1 cellular context compared by ENCODE assay signal in the genomic region with DNA sequence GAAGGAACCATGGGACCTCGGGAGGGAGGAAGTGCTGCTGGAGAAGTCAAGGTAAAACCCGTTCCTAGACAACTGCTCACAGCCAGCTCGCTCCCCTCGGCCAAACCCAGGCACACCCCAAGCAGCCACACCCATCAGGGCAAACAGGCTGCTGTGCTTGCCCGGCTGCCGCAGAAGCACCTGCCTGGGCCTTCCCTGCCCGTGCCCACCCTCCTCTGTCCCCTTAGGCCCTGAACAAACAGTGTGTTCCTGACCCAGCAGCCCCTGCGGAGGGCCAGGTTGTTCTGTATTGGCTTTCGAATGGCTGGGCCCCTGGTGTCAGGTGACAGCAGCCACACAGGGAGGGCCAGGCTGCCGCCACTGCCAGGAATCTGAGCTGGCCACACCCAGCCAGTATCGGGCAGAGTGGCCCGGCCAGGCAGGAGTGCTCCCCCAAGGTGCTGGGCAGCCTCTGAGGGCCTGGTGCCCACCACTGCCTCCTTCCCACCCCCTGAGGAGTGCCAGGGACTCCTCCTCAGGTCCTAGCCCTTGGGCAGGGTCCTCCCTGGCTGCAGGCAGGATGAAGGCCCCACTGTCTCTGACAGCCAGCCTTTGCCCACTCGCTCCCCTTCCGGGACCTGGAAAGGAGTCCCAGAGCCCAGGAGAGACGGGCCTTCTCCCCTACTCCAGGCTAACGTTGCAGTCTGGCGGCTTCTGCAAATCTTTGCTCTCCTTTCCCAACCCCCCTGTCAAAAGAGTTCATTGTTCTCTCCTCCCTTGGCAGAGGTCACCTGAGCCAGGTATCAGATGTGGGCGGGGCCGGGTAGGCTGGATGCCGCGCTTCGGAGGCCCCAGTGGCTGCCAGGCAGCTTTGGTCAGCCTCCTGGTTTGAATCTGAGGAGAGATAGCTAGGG.
A peak's percentile ranks its signal among the peaks of the same experiment; 100 is the strongest.
TF ChIP-seq lines count a peak whose summit lies in the region.

No MANE protein-coding gene starts in this region.

TF ChIP-seq in HepG2, 621 proteins besides CTCF, POLR2A, EP300 and RAD21 (continued from another document and continues in another):
- TF ChIP-seq, protein P1, sequence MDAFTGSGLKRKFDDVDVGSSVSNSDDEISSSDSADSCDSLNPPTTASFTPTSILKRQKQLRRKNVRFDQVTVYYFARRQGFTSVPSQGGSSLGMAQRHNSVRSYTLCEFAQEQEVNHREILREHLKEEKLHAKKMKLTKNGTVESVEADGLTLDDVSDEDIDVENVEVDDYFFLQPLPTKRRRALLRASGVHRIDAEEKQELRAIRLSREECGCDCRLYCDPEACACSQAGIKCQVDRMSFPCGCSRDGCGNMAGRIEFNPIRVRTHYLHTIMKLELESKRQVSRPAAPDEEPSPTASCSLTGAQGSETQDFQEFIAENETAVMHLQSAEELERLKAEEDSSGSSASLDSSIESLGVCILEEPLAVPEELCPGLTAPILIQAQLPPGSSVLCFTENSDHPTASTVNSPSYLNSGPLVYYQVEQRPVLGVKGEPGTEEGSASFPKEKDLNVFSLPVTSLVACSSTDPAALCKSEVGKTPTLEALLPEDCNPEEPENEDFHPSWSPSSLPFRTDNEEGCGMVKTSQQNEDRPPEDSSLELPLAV (CRISPR knock-in tag; conservative IDR thresholded peaks at IDR 0.05; ENCODE audit: low read depth), result no peak
- TF ChIP-seq SRSF1 (optimal IDR thresholded peaks at IDR 0.05; ENCODE audit: low read depth, low read length) (no peak), HNRNPK (IDR thresholded peaks at IDR 0.05; ENCODE audit: low read depth, low read length, poor library complexity, severe bottlenecking) (no peak), GFI1 (CRISPR knock-in tag; IDR thresholded peaks at IDR 0.05; ENCODE audit: borderline replicate concordance) (peak; percentile 73), ZNF331 (CRISPR knock-in tag; IDR thresholded peaks at IDR 0.05) (peak; percentile 76; the same call in 1 of the 2 replicates), MIER3 (CRISPR knock-in tag; IDR thresholded peaks at IDR 0.05; ENCODE audit: borderline replicate concordance) (peak; percentile 35; the same call in 1 of the 2 replicates), TAF15 (IDR thresholded peaks at IDR 0.05; ENCODE audit: low read depth, low read length, poor library complexity, severe bottlenecking) (peak; percentile 63), CCDC6 (CRISPR knock-in tag; IDR thresholded peaks at IDR 0.05) (peak; percentile 56; the same call in 1 of the 2 replicates), FOXA1 (IDR thresholded peaks at IDR 0.05) (no peak), FOXA1 (CRISPR knock-in tag; IDR thresholded peaks at IDR 0.05) (peak; percentile 81), GATA4 (IDR thresholded peaks at IDR 0.05; ENCODE audit: borderline replicate concordance, low read depth) (no peak), CBFB (CRISPR knock-in tag; IDR thresholded peaks at IDR 0.05) (peak; percentile 45; the same call in 1 of the 2 replicates), SNRNP70 (IDR thresholded peaks at IDR 0.05; ENCODE audit: low read depth, low read length) (no peak), SRSF4 (IDR thresholded peaks at IDR 0.05; ENCODE audit: low read depth, low read length, poor library complexity, severe bottlenecking) (no peak), FOXK1 (CRISPR knock-in tag; IDR thresholded peaks at IDR 0.05; ENCODE audit: borderline replicate concordance, low read depth) (peak; percentile 58; the same call in 1 of the 2 replicates), ZNF224 (CRISPR knock-in tag; IDR thresholded peaks at IDR 0.05) (0 out of 2 replicates have a peak, but pooled peaks have one; percentile 10), ZNF180 (CRISPR knock-in tag; IDR thresholded peaks at IDR 0.05; ENCODE audit: borderline replicate concordance, low read depth) (no peak), FIP1L1 (IDR thresholded peaks at IDR 0.05; ENCODE audit: borderline replicate concordance, insufficient read depth, low read depth, low read length) (no peak), ZNF563 (CRISPR knock-in tag; IDR thresholded peaks at IDR 0.05) (0 out of 2 replicates have a peak, but pooled peaks have one; percentile 77), MAZ (IDR thresholded peaks at IDR 0.05; ENCODE audit: borderline replicate concordance, low read depth, low read length) (no peak), MAZ (CRISPR knock-in tag; IDR thresholded peaks at IDR 0.05; ENCODE audit: low read depth) (peak; percentile 79; the same call in 1 of the 2 replicates), PCBP2 (optimal IDR thresholded peaks at IDR 0.05; ENCODE audit: low read depth, low read length, poor library complexity, severe bottlenecking) (no peak), ZNF589 (CRISPR knock-in tag; conservative IDR thresholded peaks at IDR 0.05) (no peak), ZNF260 (CRISPR knock-in tag; IDR thresholded peaks at IDR 0.05; ENCODE audit: borderline replicate concordance, low read depth) (no peak), ZNF878 (CRISPR knock-in tag; IDR thresholded peaks at IDR 0.05) (no peak), MED13 (CRISPR knock-in tag; IDR thresholded peaks at IDR 0.05) (no peak), MBD4 (IDR thresholded peaks at IDR 0.05; ENCODE audit: borderline replicate concordance, low read length) (no peak), JUNB (CRISPR knock-in tag; IDR thresholded peaks at IDR 0.05; ENCODE audit: borderline replicate concordance) (no peak), ZNF253 (CRISPR knock-in tag; IDR thresholded peaks at IDR 0.05; ENCODE audit: borderline replicate concordance) (no peak), ZNF772 (CRISPR knock-in tag; IDR thresholded peaks at IDR 0.05) (no peak), ZNF160 (CRISPR knock-in tag; IDR thresholded peaks at IDR 0.05) (no peak), ZNF790 (CRISPR knock-in tag; IDR thresholded peaks at IDR 0.05; ENCODE audit: borderline replicate concordance) (no peak)
- TF ChIP-seq, protein P2, sequence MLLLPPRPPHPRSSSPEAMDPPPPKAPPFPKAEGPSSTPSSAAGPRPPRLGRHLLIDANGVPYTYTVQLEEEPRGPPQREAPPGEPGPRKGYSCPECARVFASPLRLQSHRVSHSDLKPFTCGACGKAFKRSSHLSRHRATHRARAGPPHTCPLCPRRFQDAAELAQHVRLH (CRISPR knock-in tag; IDR thresholded peaks at IDR 0.05; ENCODE audit: borderline replicate concordance, low read depth), result peak; percentile 78; the same call in 1 of the 2 replicates
- TF ChIP-seq, protein P3, sequence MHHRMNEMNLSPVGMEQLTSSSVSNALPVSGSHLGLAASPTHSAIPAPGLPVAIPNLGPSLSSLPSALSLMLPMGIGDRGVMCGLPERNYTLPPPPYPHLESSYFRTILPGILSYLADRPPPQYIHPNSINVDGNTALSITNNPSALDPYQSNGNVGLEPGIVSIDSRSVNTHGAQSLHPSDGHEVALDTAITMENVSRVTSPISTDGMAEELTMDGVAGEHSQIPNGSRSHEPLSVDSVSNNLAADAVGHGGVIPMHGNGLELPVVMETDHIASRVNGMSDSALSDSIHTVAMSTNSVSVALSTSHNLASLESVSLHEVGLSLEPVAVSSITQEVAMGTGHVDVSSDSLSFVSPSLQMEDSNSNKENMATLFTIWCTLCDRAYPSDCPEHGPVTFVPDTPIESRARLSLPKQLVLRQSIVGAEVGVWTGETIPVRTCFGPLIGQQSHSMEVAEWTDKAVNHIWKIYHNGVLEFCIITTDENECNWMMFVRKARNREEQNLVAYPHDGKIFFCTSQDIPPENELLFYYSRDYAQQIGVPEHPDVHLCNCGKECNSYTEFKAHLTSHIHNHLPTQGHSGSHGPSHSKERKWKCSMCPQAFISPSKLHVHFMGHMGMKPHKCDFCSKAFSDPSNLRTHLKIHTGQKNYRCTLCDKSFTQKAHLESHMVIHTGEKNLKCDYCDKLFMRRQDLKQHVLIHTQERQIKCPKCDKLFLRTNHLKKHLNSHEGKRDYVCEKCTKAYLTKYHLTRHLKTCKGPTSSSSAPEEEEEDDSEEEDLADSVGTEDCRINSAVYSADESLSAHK (CRISPR knock-in tag; IDR thresholded peaks at IDR 0.05; ENCODE audit: borderline replicate concordance), result no peak
- TF ChIP-seq, protein P4, sequence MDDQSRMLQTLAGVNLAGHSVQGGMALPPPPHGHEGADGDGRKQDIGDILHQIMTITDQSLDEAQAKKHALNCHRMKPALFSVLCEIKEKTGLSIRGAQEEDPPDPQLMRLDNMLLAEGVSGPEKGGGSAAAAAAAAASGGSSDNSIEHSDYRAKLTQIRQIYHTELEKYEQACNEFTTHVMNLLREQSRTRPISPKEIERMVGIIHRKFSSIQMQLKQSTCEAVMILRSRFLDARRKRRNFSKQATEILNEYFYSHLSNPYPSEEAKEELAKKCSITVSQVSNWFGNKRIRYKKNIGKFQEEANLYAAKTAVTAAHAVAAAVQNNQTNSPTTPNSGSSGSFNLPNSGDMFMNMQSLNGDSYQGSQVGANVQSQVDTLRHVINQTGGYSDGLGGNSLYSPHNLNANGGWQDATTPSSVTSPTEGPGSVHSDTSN (CRISPR knock-in tag; IDR thresholded peaks at IDR 0.05; ENCODE audit: borderline replicate concordance), result no peak
- TF ChIP-seq, protein P5, sequence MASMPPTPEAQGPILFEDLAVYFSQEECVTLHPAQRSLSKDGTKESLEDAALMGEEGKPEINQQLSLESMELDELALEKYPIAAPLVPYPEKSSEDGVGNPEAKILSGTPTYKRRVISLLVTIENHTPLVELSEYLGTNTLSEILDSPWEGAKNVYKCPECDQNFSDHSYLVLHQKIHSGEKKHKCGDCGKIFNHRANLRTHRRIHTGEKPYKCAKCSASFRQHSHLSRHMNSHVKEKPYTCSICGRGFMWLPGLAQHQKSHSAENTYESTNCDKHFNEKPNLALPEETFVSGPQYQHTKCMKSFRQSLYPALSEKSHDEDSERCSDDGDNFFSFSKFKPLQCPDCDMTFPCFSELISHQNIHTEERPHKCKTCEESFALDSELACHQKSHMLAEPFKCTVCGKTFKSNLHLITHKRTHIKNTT (CRISPR knock-in tag; IDR thresholded peaks at IDR 0.05), result no peak
- TF ChIP-seq, protein P6, sequence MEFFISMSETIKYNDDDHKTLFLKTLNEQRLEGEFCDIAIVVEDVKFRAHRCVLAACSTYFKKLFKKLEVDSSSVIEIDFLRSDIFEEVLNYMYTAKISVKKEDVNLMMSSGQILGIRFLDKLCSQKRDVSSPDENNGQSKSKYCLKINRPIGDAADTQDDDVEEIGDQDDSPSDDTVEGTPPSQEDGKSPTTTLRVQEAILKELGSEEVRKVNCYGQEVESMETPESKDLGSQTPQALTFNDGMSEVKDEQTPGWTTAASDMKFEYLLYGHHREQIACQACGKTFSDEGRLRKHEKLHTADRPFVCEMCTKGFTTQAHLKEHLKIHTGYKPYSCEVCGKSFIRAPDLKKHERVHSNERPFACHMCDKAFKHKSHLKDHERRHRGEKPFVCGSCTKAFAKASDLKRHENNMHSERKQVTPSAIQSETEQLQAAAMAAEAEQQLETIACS (CRISPR knock-in tag; IDR thresholded peaks at IDR 0.05), result no peak
- TF ChIP-seq, protein P7, sequence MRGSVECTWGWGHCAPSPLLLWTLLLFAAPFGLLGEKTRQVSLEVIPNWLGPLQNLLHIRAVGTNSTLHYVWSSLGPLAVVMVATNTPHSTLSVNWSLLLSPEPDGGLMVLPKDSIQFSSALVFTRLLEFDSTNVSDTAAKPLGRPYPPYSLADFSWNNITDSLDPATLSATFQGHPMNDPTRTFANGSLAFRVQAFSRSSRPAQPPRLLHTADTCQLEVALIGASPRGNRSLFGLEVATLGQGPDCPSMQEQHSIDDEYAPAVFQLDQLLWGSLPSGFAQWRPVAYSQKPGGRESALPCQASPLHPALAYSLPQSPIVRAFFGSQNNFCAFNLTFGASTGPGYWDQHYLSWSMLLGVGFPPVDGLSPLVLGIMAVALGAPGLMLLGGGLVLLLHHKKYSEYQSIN (CRISPR knock-in tag; IDR thresholded peaks at IDR 0.05; ENCODE audit: borderline replicate concordance), result no peak
- TF ChIP-seq, protein P8, sequence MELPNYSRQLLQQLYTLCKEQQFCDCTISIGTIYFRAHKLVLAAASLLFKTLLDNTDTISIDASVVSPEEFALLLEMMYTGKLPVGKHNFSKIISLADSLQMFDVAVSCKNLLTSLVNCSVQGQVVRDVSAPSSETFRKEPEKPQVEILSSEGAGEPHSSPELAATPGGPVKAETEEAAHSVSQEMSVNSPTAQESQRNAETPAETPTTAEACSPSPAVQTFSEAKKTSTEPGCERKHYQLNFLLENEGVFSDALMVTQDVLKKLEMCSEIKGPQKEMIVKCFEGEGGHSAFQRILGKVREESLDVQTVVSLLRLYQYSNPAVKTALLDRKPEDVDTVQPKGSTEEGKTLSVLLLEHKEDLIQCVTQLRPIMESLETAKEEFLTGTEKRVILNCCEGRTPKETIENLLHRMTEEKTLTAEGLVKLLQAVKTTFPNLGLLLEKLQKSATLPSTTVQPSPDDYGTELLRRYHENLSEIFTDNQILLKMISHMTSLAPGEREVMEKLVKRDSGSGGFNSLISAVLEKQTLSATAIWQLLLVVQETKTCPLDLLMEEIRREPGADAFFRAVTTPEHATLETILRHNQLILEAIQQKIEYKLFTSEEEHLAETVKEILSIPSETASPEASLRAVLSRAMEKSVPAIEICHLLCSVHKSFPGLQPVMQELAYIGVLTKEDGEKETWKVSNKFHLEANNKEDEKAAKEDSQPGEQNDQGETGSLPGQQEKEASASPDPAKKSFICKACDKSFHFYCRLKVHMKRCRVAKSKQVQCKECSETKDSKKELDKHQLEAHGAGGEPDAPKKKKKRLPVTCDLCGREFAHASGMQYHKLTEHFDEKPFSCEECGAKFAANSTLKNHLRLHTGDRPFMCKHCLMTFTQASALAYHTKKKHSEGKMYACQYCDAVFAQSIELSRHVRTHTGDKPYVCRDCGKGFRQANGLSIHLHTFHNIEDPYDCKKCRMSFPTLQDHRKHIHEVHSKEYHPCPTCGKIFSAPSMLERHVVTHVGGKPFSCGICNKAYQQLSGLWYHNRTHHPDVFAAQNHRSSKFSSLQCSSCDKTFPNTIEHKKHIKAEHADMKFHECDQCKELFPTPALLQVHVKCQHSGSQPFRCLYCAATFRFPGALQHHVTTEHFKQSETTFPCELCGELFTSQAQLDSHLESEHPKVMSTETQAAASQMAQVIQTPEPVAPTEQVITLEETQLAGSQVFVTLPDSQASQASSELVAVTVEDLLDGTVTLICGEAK (IDR thresholded peaks at IDR 0.05), result no peak
- TF ChIP-seq, protein P8 (CRISPR knock-in tag; IDR thresholded peaks at IDR 0.05), result peak; percentile 93
